In the genomic region with DNA sequence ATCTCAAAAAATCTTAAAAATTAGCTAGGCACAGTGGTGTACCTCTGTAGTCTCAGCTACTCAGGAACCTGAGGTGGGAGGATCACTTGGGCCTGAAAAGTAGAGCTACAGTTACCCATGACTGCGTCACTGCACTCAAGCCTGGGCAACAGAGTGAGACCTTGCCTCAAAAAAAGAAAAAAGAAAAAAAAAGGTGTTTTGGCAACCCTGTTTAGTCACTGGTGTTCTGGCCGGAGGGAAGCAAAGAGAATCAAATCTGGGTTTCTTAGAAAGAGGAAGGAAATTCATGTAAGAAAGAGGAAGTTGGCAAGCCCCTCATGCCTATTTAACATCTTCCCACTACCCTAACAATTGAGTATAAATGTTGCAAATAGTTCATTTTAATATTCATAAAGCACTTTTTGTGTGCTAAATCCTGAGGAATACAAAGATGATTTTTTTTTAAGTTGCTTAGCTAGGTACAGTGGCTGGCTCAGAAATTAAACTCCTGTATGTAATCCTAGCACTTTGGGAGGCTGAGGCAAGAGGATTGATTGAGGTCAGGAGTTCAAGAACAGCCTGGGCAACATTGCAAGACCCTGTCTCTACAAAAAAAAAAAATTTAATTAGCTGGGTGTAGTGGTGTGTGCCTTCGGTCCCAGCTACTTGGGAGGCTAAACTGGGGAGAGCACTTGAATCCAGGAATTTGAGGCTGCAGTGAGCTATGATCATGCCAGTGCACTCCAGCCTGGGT, we compare ENCODE assay signal across 1 cellular context.
TF ChIP-seq lines count a peak whose summit lies in the region.

No MANE protein-coding gene starts in this region.

TF ChIP-seq in GM12878, 131 proteins besides CTCF, POLR2A, EP300 and RAD21 (continues in another document):
- TF ChIP-seq, protein P1, sequence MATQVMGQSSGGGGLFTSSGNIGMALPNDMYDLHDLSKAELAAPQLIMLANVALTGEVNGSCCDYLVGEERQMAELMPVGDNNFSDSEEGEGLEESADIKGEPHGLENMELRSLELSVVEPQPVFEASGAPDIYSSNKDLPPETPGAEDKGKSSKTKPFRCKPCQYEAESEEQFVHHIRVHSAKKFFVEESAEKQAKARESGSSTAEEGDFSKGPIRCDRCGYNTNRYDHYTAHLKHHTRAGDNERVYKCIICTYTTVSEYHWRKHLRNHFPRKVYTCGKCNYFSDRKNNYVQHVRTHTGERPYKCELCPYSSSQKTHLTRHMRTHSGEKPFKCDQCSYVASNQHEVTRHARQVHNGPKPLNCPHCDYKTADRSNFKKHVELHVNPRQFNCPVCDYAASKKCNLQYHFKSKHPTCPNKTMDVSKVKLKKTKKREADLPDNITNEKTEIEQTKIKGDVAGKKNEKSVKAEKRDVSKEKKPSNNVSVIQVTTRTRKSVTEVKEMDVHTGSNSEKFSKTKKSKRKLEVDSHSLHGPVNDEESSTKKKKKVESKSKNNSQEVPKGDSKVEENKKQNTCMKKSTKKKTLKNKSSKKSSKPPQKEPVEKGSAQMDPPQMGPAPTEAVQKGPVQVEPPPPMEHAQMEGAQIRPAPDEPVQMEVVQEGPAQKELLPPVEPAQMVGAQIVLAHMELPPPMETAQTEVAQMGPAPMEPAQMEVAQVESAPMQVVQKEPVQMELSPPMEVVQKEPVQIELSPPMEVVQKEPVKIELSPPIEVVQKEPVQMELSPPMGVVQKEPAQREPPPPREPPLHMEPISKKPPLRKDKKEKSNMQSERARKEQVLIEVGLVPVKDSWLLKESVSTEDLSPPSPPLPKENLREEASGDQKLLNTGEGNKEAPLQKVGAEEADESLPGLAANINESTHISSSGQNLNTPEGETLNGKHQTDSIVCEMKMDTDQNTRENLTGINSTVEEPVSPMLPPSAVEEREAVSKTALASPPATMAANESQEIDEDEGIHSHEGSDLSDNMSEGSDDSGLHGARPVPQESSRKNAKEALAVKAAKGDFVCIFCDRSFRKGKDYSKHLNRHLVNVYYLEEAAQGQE (IDR thresholded peaks at IDR 0.05; ENCODE audit: low read depth, low read length) = no peak
- TF ChIP-seq FOXM1 (IDR thresholded peaks at IDR 0.05; ENCODE audit: low read depth, low read length) = no peak
- TF ChIP-seq CEBPB (IDR thresholded peaks at IDR 0.05; ENCODE audit: borderline replicate concordance in 1 of 2, low read depth in 2 of 2, low read length in 2 of 2) = no peak
- no peak for TF ChIP-seq WRNIP1 (IDR thresholded peaks at IDR 0.05; ENCODE audit: borderline replicate concordance, low read depth, low read length)
- TF ChIP-seq FOXK2 (IDR thresholded peaks at IDR 0.05) = no peak
- no peak for TF ChIP-seq RAD51 (IDR thresholded peaks at IDR 0.05)
- TF ChIP-seq NBN (IDR thresholded peaks at IDR 0.05) = peak; percentile 80; the same call in 1 of the 2 replicates
- no peak for TF ChIP-seq CHD4 (IDR thresholded peaks at IDR 0.05)
- no peak for TF ChIP-seq ZBED1 (IDR thresholded peaks at IDR 0.05; ENCODE audit: borderline replicate concordance)
- TF ChIP-seq NFXL1 (IDR thresholded peaks at IDR 0.05; ENCODE audit: borderline replicate concordance) = peak; percentile 83
- TF ChIP-seq BCL11A (IDR thresholded peaks at IDR 0.05; ENCODE audit: low read depth, low read length) = no peak
- no peak for TF ChIP-seq MEF2A (IDR thresholded peaks at IDR 0.05; ENCODE audit: insufficient read depth, low read depth, low read length)
- no peak for TF ChIP-seq NRF1 (conservative IDR thresholded peaks at IDR 0.05; ENCODE audit: low read depth, low read length)
- TF ChIP-seq TARDBP (IDR thresholded peaks at IDR 0.05; ENCODE audit: borderline replicate concordance) = no peak
- no peak for TF ChIP-seq POU2F2 (IDR thresholded peaks at IDR 0.05; ENCODE audit: borderline replicate concordance, low read depth, low read length)
- no peak for TF ChIP-seq STAT1 (conservative IDR thresholded peaks at IDR 0.05)
- TF ChIP-seq ESRRA (IDR thresholded peaks at IDR 0.05; ENCODE audit: low read length) = no peak
- TF ChIP-seq MXI1 (IDR thresholded peaks at IDR 0.05; ENCODE audit: low read depth, low read length) = no peak
- TF ChIP-seq MTA3 (IDR thresholded peaks at IDR 0.05; ENCODE audit: borderline replicate concordance, low read length) = no peak
- TF ChIP-seq CHD1 (IDR thresholded peaks at IDR 0.05; ENCODE audit: low read depth, low read length) = no peak
- TF ChIP-seq, protein P2, sequence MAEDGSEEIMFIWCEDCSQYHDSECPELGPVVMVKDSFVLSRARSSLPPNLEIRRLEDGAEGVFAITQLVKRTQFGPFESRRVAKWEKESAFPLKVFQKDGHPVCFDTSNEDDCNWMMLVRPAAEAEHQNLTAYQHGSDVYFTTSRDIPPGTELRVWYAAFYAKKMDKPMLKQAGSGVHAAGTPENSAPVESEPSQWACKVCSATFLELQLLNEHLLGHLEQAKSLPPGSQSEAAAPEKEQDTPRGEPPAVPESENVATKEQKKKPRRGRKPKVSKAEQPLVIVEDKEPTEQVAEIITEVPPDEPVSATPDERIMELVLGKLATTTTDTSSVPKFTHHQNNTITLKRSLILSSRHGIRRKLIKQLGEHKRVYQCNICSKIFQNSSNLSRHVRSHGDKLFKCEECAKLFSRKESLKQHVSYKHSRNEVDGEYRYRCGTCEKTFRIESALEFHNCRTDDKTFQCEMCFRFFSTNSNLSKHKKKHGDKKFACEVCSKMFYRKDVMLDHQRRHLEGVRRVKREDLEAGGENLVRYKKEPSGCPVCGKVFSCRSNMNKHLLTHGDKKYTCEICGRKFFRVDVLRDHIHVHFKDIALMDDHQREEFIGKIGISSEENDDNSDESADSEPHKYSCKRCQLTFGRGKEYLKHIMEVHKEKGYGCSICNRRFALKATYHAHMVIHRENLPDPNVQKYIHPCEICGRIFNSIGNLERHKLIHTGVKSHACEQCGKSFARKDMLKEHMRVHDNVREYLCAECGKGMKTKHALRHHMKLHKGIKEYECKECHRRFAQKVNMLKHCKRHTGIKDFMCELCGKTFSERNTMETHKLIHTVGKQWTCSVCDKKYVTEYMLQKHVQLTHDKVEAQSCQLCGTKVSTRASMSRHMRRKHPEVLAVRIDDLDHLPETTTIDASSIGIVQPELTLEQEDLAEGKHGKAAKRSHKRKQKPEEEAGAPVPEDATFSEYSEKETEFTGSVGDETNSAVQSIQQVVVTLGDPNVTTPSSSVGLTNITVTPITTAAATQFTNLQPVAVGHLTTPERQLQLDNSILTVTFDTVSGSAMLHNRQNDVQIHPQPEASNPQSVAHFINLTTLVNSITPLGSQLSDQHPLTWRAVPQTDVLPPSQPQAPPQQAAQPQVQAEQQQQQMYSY (CRISPR knock-in tag; IDR thresholded peaks at IDR 0.05) = no peak
- TF ChIP-seq, protein P3, sequence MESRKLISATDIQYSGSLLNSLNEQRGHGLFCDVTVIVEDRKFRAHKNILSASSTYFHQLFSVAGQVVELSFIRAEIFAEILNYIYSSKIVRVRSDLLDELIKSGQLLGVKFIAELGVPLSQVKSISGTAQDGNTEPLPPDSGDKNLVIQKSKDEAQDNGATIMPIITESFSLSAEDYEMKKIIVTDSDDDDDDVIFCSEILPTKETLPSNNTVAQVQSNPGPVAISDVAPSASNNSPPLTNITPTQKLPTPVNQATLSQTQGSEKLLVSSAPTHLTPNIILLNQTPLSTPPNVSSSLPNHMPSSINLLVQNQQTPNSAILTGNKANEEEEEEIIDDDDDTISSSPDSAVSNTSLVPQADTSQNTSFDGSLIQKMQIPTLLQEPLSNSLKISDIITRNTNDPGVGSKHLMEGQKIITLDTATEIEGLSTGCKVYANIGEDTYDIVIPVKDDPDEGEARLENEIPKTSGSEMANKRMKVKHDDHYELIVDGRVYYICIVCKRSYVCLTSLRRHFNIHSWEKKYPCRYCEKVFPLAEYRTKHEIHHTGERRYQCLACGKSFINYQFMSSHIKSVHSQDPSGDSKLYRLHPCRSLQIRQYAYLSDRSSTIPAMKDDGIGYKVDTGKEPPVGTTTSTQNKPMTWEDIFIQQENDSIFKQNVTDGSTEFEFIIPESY (IDR thresholded peaks at IDR 0.05) = no peak
- TF ChIP-seq, protein P4, sequence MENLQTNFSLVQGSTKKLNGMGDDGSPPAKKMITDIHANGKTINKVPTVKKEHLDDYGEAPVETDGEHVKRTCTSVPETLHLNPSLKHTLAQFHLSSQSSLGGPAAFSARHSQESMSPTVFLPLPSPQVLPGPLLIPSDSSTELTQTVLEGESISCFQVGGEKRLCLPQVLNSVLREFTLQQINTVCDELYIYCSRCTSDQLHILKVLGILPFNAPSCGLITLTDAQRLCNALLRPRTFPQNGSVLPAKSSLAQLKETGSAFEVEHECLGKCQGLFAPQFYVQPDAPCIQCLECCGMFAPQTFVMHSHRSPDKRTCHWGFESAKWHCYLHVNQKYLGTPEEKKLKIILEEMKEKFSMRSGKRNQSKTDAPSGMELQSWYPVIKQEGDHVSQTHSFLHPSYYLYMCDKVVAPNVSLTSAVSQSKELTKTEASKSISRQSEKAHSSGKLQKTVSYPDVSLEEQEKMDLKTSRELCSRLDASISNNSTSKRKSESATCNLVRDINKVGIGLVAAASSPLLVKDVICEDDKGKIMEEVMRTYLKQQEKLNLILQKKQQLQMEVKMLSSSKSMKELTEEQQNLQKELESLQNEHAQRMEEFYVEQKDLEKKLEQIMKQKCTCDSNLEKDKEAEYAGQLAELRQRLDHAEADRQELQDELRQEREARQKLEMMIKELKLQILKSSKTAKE (IDR thresholded peaks at IDR 0.05; ENCODE audit: low read depth, poor library complexity, severe bottlenecking) = no peak
- peak; percentile 71 for TF ChIP-seq ATF7 (IDR thresholded peaks at IDR 0.05; ENCODE audit: low read depth)
- TF ChIP-seq, protein P5, sequence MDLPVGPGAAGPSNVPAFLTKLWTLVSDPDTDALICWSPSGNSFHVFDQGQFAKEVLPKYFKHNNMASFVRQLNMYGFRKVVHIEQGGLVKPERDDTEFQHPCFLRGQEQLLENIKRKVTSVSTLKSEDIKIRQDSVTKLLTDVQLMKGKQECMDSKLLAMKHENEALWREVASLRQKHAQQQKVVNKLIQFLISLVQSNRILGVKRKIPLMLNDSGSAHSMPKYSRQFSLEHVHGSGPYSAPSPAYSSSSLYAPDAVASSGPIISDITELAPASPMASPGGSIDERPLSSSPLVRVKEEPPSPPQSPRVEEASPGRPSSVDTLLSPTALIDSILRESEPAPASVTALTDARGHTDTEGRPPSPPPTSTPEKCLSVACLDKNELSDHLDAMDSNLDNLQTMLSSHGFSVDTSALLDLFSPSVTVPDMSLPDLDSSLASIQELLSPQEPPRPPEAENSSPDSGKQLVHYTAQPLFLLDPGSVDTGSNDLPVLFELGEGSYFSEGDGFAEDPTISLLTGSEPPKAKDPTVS (IDR thresholded peaks at IDR 0.05; ENCODE audit: low read depth, low read length) = no peak
- TF ChIP-seq, protein P6, sequence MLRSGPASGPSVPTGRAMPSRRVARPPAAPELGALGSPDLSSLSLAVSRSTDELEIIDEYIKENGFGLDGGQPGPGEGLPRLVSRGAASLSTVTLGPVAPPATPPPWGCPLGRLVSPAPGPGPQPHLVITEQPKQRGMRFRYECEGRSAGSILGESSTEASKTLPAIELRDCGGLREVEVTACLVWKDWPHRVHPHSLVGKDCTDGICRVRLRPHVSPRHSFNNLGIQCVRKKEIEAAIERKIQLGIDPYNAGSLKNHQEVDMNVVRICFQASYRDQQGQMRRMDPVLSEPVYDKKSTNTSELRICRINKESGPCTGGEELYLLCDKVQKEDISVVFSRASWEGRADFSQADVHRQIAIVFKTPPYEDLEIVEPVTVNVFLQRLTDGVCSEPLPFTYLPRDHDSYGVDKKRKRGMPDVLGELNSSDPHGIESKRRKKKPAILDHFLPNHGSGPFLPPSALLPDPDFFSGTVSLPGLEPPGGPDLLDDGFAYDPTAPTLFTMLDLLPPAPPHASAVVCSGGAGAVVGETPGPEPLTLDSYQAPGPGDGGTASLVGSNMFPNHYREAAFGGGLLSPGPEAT (IDR thresholded peaks at IDR 0.05; ENCODE audit: low read depth) = peak; percentile 29; the same call in 1 of the 2 replicates
- TF ChIP-seq RBBP5 (conservative IDR thresholded peaks at IDR 0.05) = no peak
- TF ChIP-seq, protein P7, sequence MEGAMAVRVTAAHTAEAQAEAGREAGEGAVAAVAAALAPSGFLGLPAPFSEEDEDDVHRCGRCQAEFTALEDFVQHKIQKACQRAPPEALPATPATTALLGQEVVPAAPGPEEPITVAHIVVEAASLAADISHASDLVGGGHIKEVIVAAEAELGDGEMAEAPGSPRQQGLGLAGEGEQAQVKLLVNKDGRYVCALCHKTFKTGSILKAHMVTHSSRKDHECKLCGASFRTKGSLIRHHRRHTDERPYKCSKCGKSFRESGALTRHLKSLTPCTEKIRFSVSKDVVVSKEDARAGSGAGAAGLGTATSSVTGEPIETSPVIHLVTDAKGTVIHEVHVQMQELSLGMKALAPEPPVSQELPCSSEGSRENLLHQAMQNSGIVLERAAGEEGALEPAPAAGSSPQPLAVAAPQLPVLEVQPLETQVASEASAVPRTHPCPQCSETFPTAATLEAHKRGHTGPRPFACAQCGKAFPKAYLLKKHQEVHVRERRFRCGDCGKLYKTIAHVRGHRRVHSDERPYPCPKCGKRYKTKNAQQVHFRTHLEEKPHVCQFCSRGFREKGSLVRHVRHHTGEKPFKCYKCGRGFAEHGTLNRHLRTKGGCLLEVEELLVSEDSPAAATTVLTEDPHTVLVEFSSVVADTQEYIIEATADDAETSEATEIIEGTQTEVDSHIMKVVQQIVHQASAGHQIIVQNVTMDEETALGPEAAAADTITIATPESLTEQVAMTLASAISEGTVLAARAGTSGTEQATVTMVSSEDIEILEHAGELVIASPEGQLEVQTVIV (IDR thresholded peaks at IDR 0.05; ENCODE audit: borderline replicate concordance, partially characterized antibody) = no peak
- TF ChIP-seq, protein P8, sequence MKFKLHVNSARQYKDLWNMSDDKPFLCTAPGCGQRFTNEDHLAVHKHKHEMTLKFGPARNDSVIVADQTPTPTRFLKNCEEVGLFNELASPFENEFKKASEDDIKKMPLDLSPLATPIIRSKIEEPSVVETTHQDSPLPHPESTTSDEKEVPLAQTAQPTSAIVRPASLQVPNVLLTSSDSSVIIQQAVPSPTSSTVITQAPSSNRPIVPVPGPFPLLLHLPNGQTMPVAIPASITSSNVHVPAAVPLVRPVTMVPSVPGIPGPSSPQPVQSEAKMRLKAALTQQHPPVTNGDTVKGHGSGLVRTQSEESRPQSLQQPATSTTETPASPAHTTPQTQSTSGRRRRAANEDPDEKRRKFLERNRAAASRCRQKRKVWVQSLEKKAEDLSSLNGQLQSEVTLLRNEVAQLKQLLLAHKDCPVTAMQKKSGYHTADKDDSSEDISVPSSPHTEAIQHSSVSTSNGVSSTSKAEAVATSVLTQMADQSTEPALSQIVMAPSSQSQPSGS (IDR thresholded peaks at IDR 0.05; ENCODE audit: low read length) = no peak
- TF ChIP-seq DPF2 (IDR thresholded peaks at IDR 0.05) = peak; percentile 42; the same call in 1 of the 2 replicates
- TF ChIP-seq LARP7 (IDR thresholded peaks at IDR 0.05) = no peak
- TF ChIP-seq, protein P9, sequence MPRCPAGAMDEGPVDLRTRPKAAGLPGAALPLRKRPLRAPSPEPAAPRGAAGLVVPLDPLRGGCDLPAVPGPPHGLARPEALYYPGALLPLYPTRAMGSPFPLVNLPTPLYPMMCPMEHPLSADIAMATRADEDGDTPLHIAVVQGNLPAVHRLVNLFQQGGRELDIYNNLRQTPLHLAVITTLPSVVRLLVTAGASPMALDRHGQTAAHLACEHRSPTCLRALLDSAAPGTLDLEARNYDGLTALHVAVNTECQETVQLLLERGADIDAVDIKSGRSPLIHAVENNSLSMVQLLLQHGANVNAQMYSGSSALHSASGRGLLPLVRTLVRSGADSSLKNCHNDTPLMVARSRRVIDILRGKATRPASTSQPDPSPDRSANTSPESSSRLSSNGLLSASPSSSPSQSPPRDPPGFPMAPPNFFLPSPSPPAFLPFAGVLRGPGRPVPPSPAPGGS (IDR thresholded peaks at IDR 0.05; ENCODE audit: borderline replicate concordance, insufficient read depth, low read depth, low read length, poor library complexity, severe bottlenecking) = no peak
